Comparison of ENCODE assay signal across 1 cellular context in genomic region chr14:24481622-24482324, GRCh38.
TF ChIP-seq lines count a peak whose summit lies in the region.

No MANE protein-coding gene starts in this region.

TF ChIP-seq in HepG2, 621 proteins besides CTCF, POLR2A, EP300 and RAD21 (continued from another document and continues in another):
- peak; percentile 96 for TF ChIP-seq ZBED4 (CRISPR knock-in tag; IDR thresholded peaks at IDR 0.05; ENCODE audit: borderline replicate concordance)
- no peak for TF ChIP-seq MYPOP (CRISPR knock-in tag; IDR thresholded peaks at IDR 0.05)
- peak; percentile 93 for TF ChIP-seq KDM5B (CRISPR knock-in tag; IDR thresholded peaks at IDR 0.05; ENCODE audit: borderline replicate concordance)
- no peak for TF ChIP-seq ZNF460 (CRISPR knock-in tag; IDR thresholded peaks at IDR 0.05; ENCODE audit: borderline replicate concordance)
- peak; percentile 71 for TF ChIP-seq MAX (IDR thresholded peaks at IDR 0.05)
- TF ChIP-seq ZMYM2 (CRISPR knock-in tag; IDR thresholded peaks at IDR 0.05) = peak; percentile 9; the same call in 1 of the 2 replicates
- peak; percentile 91 for TF ChIP-seq ZNF343 (CRISPR knock-in tag; IDR thresholded peaks at IDR 0.05)
- TF ChIP-seq ONECUT2 (CRISPR knock-in tag; IDR thresholded peaks at IDR 0.05) = peak; percentile 95
- TF ChIP-seq CHCHD3 (CRISPR knock-in tag; IDR thresholded peaks at IDR 0.05) = peak; percentile 90; the same call in 1 of the 2 replicates
- TF ChIP-seq XRCC5 (optimal IDR thresholded peaks at IDR 0.05; ENCODE audit: low read length) = peak; percentile 100
- no peak for TF ChIP-seq DPF2 (CRISPR knock-in tag; IDR thresholded peaks at IDR 0.05; ENCODE audit: borderline replicate concordance, low read depth)
- TF ChIP-seq TRIM22 (IDR thresholded peaks at IDR 0.05) = no peak
- TF ChIP-seq HNRNPUL1 (IDR thresholded peaks at IDR 0.05; ENCODE audit: low read depth, low read length) = no peak
- no peak for TF ChIP-seq ZNF513 (CRISPR knock-in tag; conservative IDR thresholded peaks at IDR 0.05)
- TF ChIP-seq NKX3-1 (CRISPR knock-in tag; IDR thresholded peaks at IDR 0.05) = peak; percentile 65; the same call in 1 of the 2 replicates
- TF ChIP-seq MAF1 (CRISPR knock-in tag; IDR thresholded peaks at IDR 0.05; ENCODE audit: borderline replicate concordance) = no peak
- no peak for TF ChIP-seq GTF2F1 (IDR thresholded peaks at IDR 0.05; ENCODE audit: low read length)
- TF ChIP-seq ZNF317 (CRISPR knock-in tag; IDR thresholded peaks at IDR 0.05) = peak; percentile 67; the same call in 1 of the 2 replicates
- peak; percentile 98 for TF ChIP-seq ZBTB38 (CRISPR knock-in tag; IDR thresholded peaks at IDR 0.05)
- TF ChIP-seq PATZ1 (CRISPR knock-in tag; IDR thresholded peaks at IDR 0.05) = peak; percentile 64; the same call in 1 of the 2 replicates
- TF ChIP-seq ZNF567 (CRISPR knock-in tag; IDR thresholded peaks at IDR 0.05; ENCODE audit: borderline replicate concordance) = peak; percentile 89; the same call in 1 of the 2 replicates
- no peak for TF ChIP-seq CERS6 (CRISPR knock-in tag; IDR thresholded peaks at IDR 0.05)
- TF ChIP-seq TGIF2 (CRISPR knock-in tag; IDR thresholded peaks at IDR 0.05) = no peak
- TF ChIP-seq ZNF615 (CRISPR knock-in tag; IDR thresholded peaks at IDR 0.05; ENCODE audit: borderline replicate concordance) = no peak
- no peak for TF ChIP-seq TRIM24 (CRISPR knock-in tag; IDR thresholded peaks at IDR 0.05)
- no peak for TF ChIP-seq ZNF496 (CRISPR knock-in tag; IDR thresholded peaks at IDR 0.05; ENCODE audit: insufficient replicate concordance)
- TF ChIP-seq HIVEP1 (CRISPR knock-in tag; IDR thresholded peaks at IDR 0.05) = peak; percentile 90
- TF ChIP-seq FOSL1 (CRISPR knock-in tag; IDR thresholded peaks at IDR 0.05; ENCODE audit: borderline replicate concordance) = no peak
- TF ChIP-seq HNF1A (IDR thresholded peaks at IDR 0.05; ENCODE audit: low read depth) = no peak
- TF ChIP-seq HNF1A (CRISPR knock-in tag; IDR thresholded peaks at IDR 0.05; ENCODE audit: borderline replicate concordance) = no peak; the same call in none of the 2 replicates
- TF ChIP-seq ZNF333 (CRISPR knock-in tag; IDR thresholded peaks at IDR 0.05; ENCODE audit: borderline replicate concordance) = 0 out of 2 replicates have a peak, but pooled peaks have one; percentile 62
- TF ChIP-seq ZKSCAN8 (CRISPR knock-in tag; IDR thresholded peaks at IDR 0.05; ENCODE audit: borderline replicate concordance) = peak; percentile 51; the same call in 1 of the 2 replicates
- peak; percentile 70; the same call in 1 of the 2 replicates for TF ChIP-seq HDAC1 (CRISPR knock-in tag; IDR thresholded peaks at IDR 0.05)
- no peak for TF ChIP-seq ZFP36 (IDR thresholded peaks at IDR 0.05; ENCODE audit: borderline replicate concordance, low read depth, low read length, partially characterized antibody)
- peak; percentile 19; the same call in 1 of the 2 replicates for TF ChIP-seq USF2 (IDR thresholded peaks at IDR 0.05; ENCODE audit: low read depth, low read length)
- TF ChIP-seq USF2 (CRISPR knock-in tag; IDR thresholded peaks at IDR 0.05; ENCODE audit: borderline replicate concordance) = 0 out of 2 replicates have a peak, but pooled peaks have one; percentile 20
- TF ChIP-seq TOPORS (CRISPR knock-in tag; IDR thresholded peaks at IDR 0.05) = peak; percentile 92; the same call in 1 of the 2 replicates
- peak; percentile 25; the same call in 1 of the 2 replicates for TF ChIP-seq ZBTB34 (CRISPR knock-in tag; IDR thresholded peaks at IDR 0.05)
- no peak; the same call in 1 of the 2 replicates for TF ChIP-seq ZSCAN21 (CRISPR knock-in tag; IDR thresholded peaks at IDR 0.05; ENCODE audit: borderline replicate concordance)
